In the genomic region with DNA sequence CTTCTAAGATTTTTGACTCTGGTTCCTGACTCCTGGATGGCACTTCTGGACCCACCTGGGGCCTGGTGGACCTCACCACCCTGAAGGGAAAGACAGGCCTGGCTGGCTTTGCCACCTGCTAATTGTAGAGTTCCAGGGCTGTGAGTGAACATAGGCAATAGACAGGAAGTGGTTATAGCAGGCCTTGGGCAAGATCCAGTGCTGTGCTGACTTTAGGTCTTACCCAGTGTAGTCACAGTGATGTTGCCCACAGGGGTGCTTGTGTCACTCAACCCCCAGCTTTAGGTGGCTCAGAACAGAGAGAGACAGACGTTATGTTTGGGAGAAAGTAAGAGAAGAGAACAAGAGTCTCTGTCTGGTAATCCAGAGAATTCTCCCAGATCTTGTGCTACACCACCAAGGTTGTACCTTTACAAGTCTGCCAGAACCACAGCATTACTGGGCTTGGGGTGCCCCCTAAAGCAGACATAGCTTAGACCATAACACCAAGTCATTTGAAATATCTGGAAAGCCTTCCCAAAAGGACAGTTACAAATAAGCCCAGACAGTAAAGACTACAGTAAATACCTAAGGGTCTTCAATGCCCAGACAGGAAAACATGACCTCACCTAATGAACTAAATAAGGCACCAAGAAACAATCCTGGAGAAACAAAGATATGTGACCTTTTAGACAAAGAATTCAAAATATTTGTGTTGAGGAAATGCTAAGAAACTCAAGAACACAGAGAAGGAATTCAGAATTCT, we compare ENCODE assay signal across 1 cellular context.
TF ChIP-seq lines count a peak whose summit lies in the region.

No MANE protein-coding gene starts in this region.

TF ChIP-seq in GM12878, 131 proteins besides CTCF, POLR2A, EP300 and RAD21:
- TF ChIP-seq ZSCAN29 (IDR thresholded peaks at IDR 0.05) (no peak), USF2 (IDR thresholded peaks at IDR 0.05; ENCODE audit: borderline replicate concordance, low read depth, low read length) (no peak), CHD4 (IDR thresholded peaks at IDR 0.05) (no peak), KAT2A (conservative IDR thresholded peaks at IDR 0.05; ENCODE audit: control insufficient read depth, low read depth, low read length) (no peak), SREBF2 (IDR thresholded peaks at IDR 0.05; ENCODE audit: low read length) (no peak), BRCA1 (IDR thresholded peaks at IDR 0.05; ENCODE audit: low read depth, low read length) (no peak), ZBTB33 (IDR thresholded peaks at IDR 0.05) (no peak), PML (IDR thresholded peaks at IDR 0.05; ENCODE audit: low read length) (no peak), TAF1 (IDR thresholded peaks at IDR 0.05; ENCODE audit: borderline replicate concordance, low read depth, low read length) (no peak), EZH2 (IDR thresholded peaks at IDR 0.05; ENCODE audit: borderline replicate concordance, control insufficient read depth, low read depth, low read length) (no peak), BACH1 (IDR thresholded peaks at IDR 0.05; ENCODE audit: borderline replicate concordance) (no peak), NFXL1 (IDR thresholded peaks at IDR 0.05; ENCODE audit: borderline replicate concordance) (no peak), IRF4 (IDR thresholded peaks at IDR 0.05; ENCODE audit: low read depth, low read length) (no peak), STAT3 (IDR thresholded peaks at IDR 0.05; ENCODE audit: low read depth, low read length) (no peak), SUZ12 (IDR thresholded peaks at IDR 0.05; ENCODE audit: unreplicated experiment) (no peak)
- TF ChIP-seq, protein P1, sequence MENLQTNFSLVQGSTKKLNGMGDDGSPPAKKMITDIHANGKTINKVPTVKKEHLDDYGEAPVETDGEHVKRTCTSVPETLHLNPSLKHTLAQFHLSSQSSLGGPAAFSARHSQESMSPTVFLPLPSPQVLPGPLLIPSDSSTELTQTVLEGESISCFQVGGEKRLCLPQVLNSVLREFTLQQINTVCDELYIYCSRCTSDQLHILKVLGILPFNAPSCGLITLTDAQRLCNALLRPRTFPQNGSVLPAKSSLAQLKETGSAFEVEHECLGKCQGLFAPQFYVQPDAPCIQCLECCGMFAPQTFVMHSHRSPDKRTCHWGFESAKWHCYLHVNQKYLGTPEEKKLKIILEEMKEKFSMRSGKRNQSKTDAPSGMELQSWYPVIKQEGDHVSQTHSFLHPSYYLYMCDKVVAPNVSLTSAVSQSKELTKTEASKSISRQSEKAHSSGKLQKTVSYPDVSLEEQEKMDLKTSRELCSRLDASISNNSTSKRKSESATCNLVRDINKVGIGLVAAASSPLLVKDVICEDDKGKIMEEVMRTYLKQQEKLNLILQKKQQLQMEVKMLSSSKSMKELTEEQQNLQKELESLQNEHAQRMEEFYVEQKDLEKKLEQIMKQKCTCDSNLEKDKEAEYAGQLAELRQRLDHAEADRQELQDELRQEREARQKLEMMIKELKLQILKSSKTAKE (IDR thresholded peaks at IDR 0.05; ENCODE audit: low read depth, poor library complexity, severe bottlenecking) = no peak
